In genomic region chr17:62653831-62654829, GRCh38 we compare ENCODE assay signal across 8 cellular contexts. TPM values are rescaled to one million over a fixed set of nuclear protein-coding genes. Genes with fewer than 3 reads are reported as not detected.
DNase-seq lines count a peak whose midpoint lies in the region; ATAC-seq and TF ChIP-seq lines count a peak whose summit lies in the region.

No MANE protein-coding gene starts in this region.

- intact Hi-C loops in sciatic nerve (cut with DNase I): no loop called here

- no peak for TF ChIP-seq CTCF in RWPE1 (conservative IDR thresholded peaks at IDR 0.05; ENCODE audit: low read depth)
- no peak for TF ChIP-seq CTCF in fibroblast of villous mesenchyme (IDR thresholded peaks at IDR 0.05; ENCODE audit: insufficient read depth, low read depth, low read length)

- DNase-seq in RWPE1 (ENCODE audit: low spot score): no peak
- DNase-seq in fibroblast of villous mesenchyme (ENCODE audit: low read depth): peak; percentile 93
- DNase-seq in sciatic nerve (ENCODE audit: low spot score): peak; percentile 82
- DNase-seq in NCI-H1694 (lab: John Stamatoyannopoulos, UW): no peak
- no peak for DNase-seq in SIG-M5 treated with dmso at 0.1 percent for 504 hours (lab: John Stamatoyannopoulos, UW; ENCODE audit: unreplicated experiment)

- H3K27ac ChIP-seq in RWPE1: peak overlapping the region; percentile 44

- peak overlapping the region; percentile 1 for H3K4me3 ChIP-seq in fibroblast of villous mesenchyme (ENCODE audit: low read depth, low read length)

- POLR2A ChIA-PET in RWPE1 (lab: Yijun Ruan, JAX; ENCODE audit: low non-redundant PET): no interaction called here

- ATAC-seq in GM18511 (IDR thresholded peaks at IDR 0.05; ENCODE audit: unreplicated experiment) (peak; percentile 6), sciatic nerve (peak; percentile 89), HG02852 (IDR thresholded peaks at IDR 0.05; ENCODE audit: unreplicated experiment) (no peak), GM21390 (IDR thresholded peaks at IDR 0.05; ENCODE audit: unreplicated experiment) (no peak)

- CTCF ChIA-PET in RWPE1 (lab: Yijun Ruan, JAX): interaction anchor here (0.6 kb wide), 1 partner anchor 667 kb away, joined by 10 read pairs; no protein-coding TSS in a partner anchor

RNA-seq across cellular contexts. Expression of gene MRC2, which starts 26.7 kb away (rescaled TPM):
- total RNA-seq in fibroblast of villous mesenchyme: 336 and 369 TPM in 2 replicates
- total RNA-seq in sciatic nerve: 111 TPM

Comparison
In these comparisons a context has a peak if more than half of its experiments do, and no peak if none do; other contexts are left out.
1. ATAC-seq: peak in GM18511 (single experiment) and sciatic nerve (single experiment); none in HG02852 (single experiment) and GM21390 (single experiment).
2. DNase-seq: peak in fibroblast of villous mesenchyme (single experiment) and sciatic nerve (single experiment); none in RWPE1 (single experiment), NCI-H1694 (single experiment) and SIG-M5 treated with dmso at 0.1 percent for 504 hours (single experiment).